ENCODE assay signal across 27 cellular contexts in the genomic region with DNA sequence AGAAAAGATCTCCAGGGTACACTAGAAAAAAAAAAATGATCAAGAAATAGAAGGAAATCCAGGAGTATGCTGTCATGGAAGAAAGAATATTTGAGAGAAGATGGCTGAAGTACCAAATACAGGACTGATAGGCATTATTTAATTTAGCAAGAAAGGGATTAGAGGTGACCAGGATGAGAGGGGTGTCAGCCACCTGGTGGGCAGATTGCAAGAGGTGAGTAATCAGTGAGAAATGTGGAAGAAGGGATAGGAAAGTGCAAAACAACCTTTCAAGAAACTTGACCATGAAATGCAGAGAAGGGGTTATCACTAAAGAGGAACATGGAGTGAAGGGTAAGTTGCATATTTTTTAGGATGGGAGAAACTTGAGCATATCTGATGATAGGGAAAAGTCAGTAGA.
"Had no signal": no experiment of that assay in that cellular context is flagged by ENCODE, and none has a peak within 500 bp of the region (broad histone marks: within the 10 kb centered on the region; RNA-seq: fewer than 3 reads in every experiment).

No MANE protein-coding gene starts in this region.

- ATAC-seq: heart right ventricle; left lobe of liver; naive thymus-derived CD4-positive, alpha-beta T cell; psoas muscle; right cardiac atrium; stimulated activated memory B cell treated with anti-CD40 and anti-IgM and Interleukin-4, amounts not matched to agents 10 μg/mL and 1 μg/mL and 100 μg/mL, for 72 hours; stimulated activated naive CD8-positive, alpha-beta T cell treated with anti-CD3 and anti-CD28 coated beads, Interleukin-15, Interleukin-2, amounts not matched to agents 100 U/mL and 50 U/mL, for 24 hours had no signal

- DNase-seq: dermis blood vessel endothelial cell; effector memory CD4-positive, alpha-beta T cell; esophagus squamous epithelium; glutamatergic neuron; heart right ventricle; hippocampal formation; kidney; midbrain; naive thymus-derived CD4-positive, alpha-beta T cell; occipital lobe; ovary; posterior cingulate gyrus; psoas muscle; right cardiac atrium; sigmoid colon; stimulated activated CD4-positive, alpha-beta T cell treated with anti-CD3 and anti-CD28 coated beads, Interleukin-2, amount 100 ng/mL, for 24 hours; stimulated activated CD4-positive, alpha-beta T cell treated with anti-CD3 and anti-CD28 coated beads, Interleukin-4, amount 100 ng/mL, for 4 hours; stimulated activated naive CD8-positive, alpha-beta T cell treated with anti-CD3 and anti-CD28 coated beads, Interleukin-15, Interleukin-2, amounts not matched to agents 100 U/mL and 50 U/mL, for 24 hours; substantia nigra; testis; tibial artery; uterus had no signal

- H3K27me3 ChIP-seq: esophagus squamous epithelium, ovary, sigmoid colon, testis, tibial artery, uterus had no signal

- H3K9me3 ChIP-seq: esophagus squamous epithelium, heart right ventricle, ovary, psoas muscle, sigmoid colon, testis, tibial artery, uterus had no signal

- H3K4me1 ChIP-seq: esophagus squamous epithelium, heart right ventricle, psoas muscle, sigmoid colon, testis, tibial artery, uterus had no signal

- FAIRE-seq: endometrium, kidney had no signal

- H3K27ac ChIP-seq: coronary artery, esophagus squamous epithelium, heart right ventricle, ovary, psoas muscle, sigmoid colon, testis, tibial artery, uterus had no signal

- H3K4me3 ChIP-seq: coronary artery, esophagus squamous epithelium, heart right ventricle, lung, ovary, psoas muscle, sigmoid colon, testis, tibial artery, uterus had no signal

- H3K36me3 ChIP-seq: esophagus squamous epithelium, heart right ventricle, ovary, sigmoid colon, tibial artery, uterus had no signal
